Comparison of ENCODE assay signal across 1 cellular context in the genomic region with DNA sequence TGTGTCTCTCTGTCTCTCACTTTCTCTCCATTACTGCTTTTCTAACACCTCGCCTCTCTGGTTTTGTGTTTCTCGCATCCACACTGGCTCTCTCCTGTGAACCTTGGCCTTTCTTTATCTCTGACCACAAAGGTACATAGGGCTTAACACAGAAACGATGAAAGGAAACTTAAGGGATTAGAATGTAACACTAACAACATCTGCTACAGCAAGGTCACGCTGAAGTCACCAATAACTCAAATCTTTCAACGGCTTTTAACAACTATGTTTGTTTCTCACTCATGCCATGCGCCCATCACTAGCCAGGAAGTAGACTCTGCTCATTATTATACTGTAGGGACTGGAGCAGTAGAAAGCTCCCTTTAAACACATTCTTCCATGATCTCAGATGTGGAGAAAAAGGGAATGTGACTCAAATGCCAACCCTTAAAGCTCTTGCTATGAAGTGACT.
A peak's percentile ranks its signal among the peaks of the same experiment; 100 is the strongest.
TF ChIP-seq lines count a peak whose summit lies in the region.

No MANE protein-coding gene starts in this region.

TF ChIP-seq in HepG2, 621 proteins besides CTCF, POLR2A, EP300 and RAD21 (continued from another document and continues in another):
- TF ChIP-seq, protein P1, sequence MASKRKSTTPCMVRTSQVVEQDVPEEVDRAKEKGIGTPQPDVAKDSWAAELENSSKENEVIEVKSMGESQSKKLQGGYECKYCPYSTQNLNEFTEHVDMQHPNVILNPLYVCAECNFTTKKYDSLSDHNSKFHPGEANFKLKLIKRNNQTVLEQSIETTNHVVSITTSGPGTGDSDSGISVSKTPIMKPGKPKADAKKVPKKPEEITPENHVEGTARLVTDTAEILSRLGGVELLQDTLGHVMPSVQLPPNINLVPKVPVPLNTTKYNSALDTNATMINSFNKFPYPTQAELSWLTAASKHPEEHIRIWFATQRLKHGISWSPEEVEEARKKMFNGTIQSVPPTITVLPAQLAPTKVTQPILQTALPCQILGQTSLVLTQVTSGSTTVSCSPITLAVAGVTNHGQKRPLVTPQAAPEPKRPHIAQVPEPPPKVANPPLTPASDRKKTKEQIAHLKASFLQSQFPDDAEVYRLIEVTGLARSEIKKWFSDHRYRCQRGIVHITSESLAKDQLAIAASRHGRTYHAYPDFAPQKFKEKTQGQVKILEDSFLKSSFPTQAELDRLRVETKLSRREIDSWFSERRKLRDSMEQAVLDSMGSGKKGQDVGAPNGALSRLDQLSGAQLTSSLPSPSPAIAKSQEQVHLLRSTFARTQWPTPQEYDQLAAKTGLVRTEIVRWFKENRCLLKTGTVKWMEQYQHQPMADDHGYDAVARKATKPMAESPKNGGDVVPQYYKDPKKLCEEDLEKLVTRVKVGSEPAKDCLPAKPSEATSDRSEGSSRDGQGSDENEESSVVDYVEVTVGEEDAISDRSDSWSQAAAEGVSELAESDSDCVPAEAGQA (IDR thresholded peaks at IDR 0.05; ENCODE audit: low read depth), result no peak
- TF ChIP-seq, protein P1 (CRISPR knock-in tag; IDR thresholded peaks at IDR 0.05; ENCODE audit: borderline replicate concordance), result no peak
- TF ChIP-seq NFE2L1 (CRISPR knock-in tag; IDR thresholded peaks at IDR 0.05; ENCODE audit: borderline replicate concordance), result no peak
- no peak for TF ChIP-seq HES4 (CRISPR knock-in tag; IDR thresholded peaks at IDR 0.05; ENCODE audit: borderline replicate concordance)
- TF ChIP-seq TBX3 (IDR thresholded peaks at IDR 0.05; ENCODE audit: borderline replicate concordance), result peak; percentile 93
- no peak for TF ChIP-seq THAP11 (CRISPR knock-in tag; IDR thresholded peaks at IDR 0.05)
- no peak for TF ChIP-seq SOX13 (IDR thresholded peaks at IDR 0.05)
- TF ChIP-seq SOX13 (CRISPR knock-in tag; conservative IDR thresholded peaks at IDR 0.05 in 1 of 2, IDR thresholded peaks at IDR 0.05 in 1 of 2), result peak in 1 of 2 experiments; percentile 75; a peak in 2 of 4 replicates
- TF ChIP-seq ZBTB2 (CRISPR knock-in tag; IDR thresholded peaks at IDR 0.05; ENCODE audit: low read depth), result no peak
- peak; percentile 80 for TF ChIP-seq RARA (CRISPR knock-in tag; IDR thresholded peaks at IDR 0.05)
- no peak for TF ChIP-seq SMYD3 (CRISPR knock-in tag; IDR thresholded peaks at IDR 0.05)
- TF ChIP-seq, protein P2, sequence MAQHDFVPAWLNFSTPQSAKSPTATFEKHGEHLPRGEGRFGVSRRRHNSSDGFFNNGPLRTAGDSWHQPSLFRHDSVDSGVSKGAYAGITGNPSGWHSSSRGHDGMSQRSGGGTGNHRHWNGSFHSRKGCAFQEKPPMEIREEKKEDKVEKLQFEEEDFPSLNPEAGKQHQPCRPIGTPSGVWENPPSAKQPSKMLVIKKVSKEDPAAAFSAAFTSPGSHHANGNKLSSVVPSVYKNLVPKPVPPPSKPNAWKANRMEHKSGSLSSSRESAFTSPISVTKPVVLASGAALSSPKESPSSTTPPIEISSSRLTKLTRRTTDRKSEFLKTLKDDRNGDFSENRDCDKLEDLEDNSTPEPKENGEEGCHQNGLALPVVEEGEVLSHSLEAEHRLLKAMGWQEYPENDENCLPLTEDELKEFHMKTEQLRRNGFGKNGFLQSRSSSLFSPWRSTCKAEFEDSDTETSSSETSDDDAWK (CRISPR knock-in tag; IDR thresholded peaks at IDR 0.05), result no peak
- TF ChIP-seq TRIM22 (IDR thresholded peaks at IDR 0.05), result no peak
- no peak for TF ChIP-seq ZNF777 (CRISPR knock-in tag; IDR thresholded peaks at IDR 0.05)
- TF ChIP-seq BATF2 (CRISPR knock-in tag; IDR thresholded peaks at IDR 0.05), result no peak
- no peak for TF ChIP-seq TBL1XR1 (IDR thresholded peaks at IDR 0.05; ENCODE audit: borderline replicate concordance, low read length, partially characterized antibody)
- peak; percentile 65 for TF ChIP-seq FOXA3 (CRISPR knock-in tag; IDR thresholded peaks at IDR 0.05)
- TF ChIP-seq ZNF83 (CRISPR knock-in tag; IDR thresholded peaks at IDR 0.05; ENCODE audit: borderline replicate concordance), result no peak
- peak; percentile 47; the same call in 1 of the 2 replicates for TF ChIP-seq YEATS4 (CRISPR knock-in tag; IDR thresholded peaks at IDR 0.05; ENCODE audit: borderline replicate concordance)
- no peak for TF ChIP-seq ARNT (IDR thresholded peaks at IDR 0.05)
- TF ChIP-seq, protein P3, sequence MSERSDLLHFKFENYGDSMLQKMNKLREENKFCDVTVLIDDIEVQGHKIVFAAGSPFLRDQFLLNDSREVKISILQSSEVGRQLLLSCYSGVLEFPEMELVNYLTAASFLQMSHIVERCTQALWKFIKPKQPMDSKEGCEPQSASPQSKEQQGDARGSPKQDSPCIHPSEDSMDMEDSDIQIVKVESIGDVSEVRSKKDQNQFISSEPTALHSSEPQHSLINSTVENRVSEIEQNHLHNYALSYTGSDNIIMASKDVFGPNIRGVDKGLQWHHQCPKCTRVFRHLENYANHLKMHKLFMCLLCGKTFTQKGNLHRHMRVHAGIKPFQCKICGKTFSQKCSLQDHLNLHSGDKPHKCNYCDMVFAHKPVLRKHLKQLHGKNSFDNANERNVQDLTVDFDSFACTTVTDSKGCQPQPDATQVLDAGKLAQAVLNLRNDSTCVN (CRISPR knock-in tag; IDR thresholded peaks at IDR 0.05; ENCODE audit: borderline replicate concordance), result no peak
- peak; percentile 81 for TF ChIP-seq ISL2 (CRISPR knock-in tag; IDR thresholded peaks at IDR 0.05)
- no peak for TF ChIP-seq FOXC1 (CRISPR knock-in tag; IDR thresholded peaks at IDR 0.05; ENCODE audit: borderline replicate concordance)
- TF ChIP-seq HCFC1 (IDR thresholded peaks at IDR 0.05; ENCODE audit: low read depth, low read length), result no peak
- TF ChIP-seq ZKSCAN8 (CRISPR knock-in tag; IDR thresholded peaks at IDR 0.05; ENCODE audit: borderline replicate concordance), result no peak
- TF ChIP-seq, protein P4, sequence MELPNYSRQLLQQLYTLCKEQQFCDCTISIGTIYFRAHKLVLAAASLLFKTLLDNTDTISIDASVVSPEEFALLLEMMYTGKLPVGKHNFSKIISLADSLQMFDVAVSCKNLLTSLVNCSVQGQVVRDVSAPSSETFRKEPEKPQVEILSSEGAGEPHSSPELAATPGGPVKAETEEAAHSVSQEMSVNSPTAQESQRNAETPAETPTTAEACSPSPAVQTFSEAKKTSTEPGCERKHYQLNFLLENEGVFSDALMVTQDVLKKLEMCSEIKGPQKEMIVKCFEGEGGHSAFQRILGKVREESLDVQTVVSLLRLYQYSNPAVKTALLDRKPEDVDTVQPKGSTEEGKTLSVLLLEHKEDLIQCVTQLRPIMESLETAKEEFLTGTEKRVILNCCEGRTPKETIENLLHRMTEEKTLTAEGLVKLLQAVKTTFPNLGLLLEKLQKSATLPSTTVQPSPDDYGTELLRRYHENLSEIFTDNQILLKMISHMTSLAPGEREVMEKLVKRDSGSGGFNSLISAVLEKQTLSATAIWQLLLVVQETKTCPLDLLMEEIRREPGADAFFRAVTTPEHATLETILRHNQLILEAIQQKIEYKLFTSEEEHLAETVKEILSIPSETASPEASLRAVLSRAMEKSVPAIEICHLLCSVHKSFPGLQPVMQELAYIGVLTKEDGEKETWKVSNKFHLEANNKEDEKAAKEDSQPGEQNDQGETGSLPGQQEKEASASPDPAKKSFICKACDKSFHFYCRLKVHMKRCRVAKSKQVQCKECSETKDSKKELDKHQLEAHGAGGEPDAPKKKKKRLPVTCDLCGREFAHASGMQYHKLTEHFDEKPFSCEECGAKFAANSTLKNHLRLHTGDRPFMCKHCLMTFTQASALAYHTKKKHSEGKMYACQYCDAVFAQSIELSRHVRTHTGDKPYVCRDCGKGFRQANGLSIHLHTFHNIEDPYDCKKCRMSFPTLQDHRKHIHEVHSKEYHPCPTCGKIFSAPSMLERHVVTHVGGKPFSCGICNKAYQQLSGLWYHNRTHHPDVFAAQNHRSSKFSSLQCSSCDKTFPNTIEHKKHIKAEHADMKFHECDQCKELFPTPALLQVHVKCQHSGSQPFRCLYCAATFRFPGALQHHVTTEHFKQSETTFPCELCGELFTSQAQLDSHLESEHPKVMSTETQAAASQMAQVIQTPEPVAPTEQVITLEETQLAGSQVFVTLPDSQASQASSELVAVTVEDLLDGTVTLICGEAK (IDR thresholded peaks at IDR 0.05), result no peak
- TF ChIP-seq, protein P4 (CRISPR knock-in tag; IDR thresholded peaks at IDR 0.05), result no peak
- TF ChIP-seq TRIM24 (CRISPR knock-in tag; IDR thresholded peaks at IDR 0.05), result no peak
- TF ChIP-seq AGO1 (IDR thresholded peaks at IDR 0.05; ENCODE audit: low read depth, low read length, poor library complexity, severe bottlenecking), result no peak
- TF ChIP-seq ZNF557 (CRISPR knock-in tag; IDR thresholded peaks at IDR 0.05), result no peak
- no peak for TF ChIP-seq DNMT1 (CRISPR knock-in tag; IDR thresholded peaks at IDR 0.05)
- no peak for TF ChIP-seq GLI4 (CRISPR knock-in tag; IDR thresholded peaks at IDR 0.05; ENCODE audit: borderline replicate concordance)
- TF ChIP-seq MAFK (conservative IDR thresholded peaks at IDR 0.05 in 1 of 2, IDR thresholded peaks at IDR 0.05 in 1 of 2; ENCODE audit: low read length in 2 of 2), result no peak
- no peak for TF ChIP-seq TEAD3 (CRISPR knock-in tag; optimal IDR thresholded peaks at IDR 0.05; ENCODE audit: borderline replicate concordance)
- TF ChIP-seq, protein P5, sequence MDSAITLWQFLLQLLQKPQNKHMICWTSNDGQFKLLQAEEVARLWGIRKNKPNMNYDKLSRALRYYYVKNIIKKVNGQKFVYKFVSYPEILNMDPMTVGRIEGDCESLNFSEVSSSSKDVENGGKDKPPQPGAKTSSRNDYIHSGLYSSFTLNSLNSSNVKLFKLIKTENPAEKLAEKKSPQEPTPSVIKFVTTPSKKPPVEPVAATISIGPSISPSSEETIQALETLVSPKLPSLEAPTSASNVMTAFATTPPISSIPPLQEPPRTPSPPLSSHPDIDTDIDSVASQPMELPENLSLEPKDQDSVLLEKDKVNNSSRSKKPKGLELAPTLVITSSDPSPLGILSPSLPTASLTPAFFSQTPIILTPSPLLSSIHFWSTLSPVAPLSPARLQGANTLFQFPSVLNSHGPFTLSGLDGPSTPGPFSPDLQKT (CRISPR knock-in tag; IDR thresholded peaks at IDR 0.05; ENCODE audit: borderline replicate concordance), result no peak
- TF ChIP-seq ZFX (CRISPR knock-in tag; IDR thresholded peaks at IDR 0.05; ENCODE audit: low read depth), result no peak
